In genomic region chr11:70603064-70603755, GRCh38 we compare ENCODE assay signal across 26 cellular contexts.
DNase-seq lines count a peak whose midpoint lies in the region; ATAC-seq and TF ChIP-seq lines count a peak whose summit lies in the region.
"Had no signal": no experiment of that assay in that cellular context is flagged by ENCODE, and none has a peak within 500 bp of the region (broad histone marks: within the 10 kb centered on the region; RNA-seq: fewer than 3 reads in every experiment).

No MANE protein-coding gene starts in this region.

- H3K4me1 ChIP-seq in neuronal stem cell (ENCODE audit: control insufficient read depth in 2 of 2, insufficient read depth in 1 of 2, low read depth in 1 of 2, low read length in 2 of 2) = peaks cover 6 to 10% of the 10 kb centered on the region in 2 donors
- H3K4me1 ChIP-seq: transverse colon had no signal

- no peak for TF ChIP-seq CTCF in brain (conservative IDR thresholded peaks at IDR 0.05)

- no peak overlapping the region for H2AFZ ChIP-seq in neuronal stem cell (ENCODE audit: low read length)

- H3K9me3 Mint-ChIP-seq in brain = peaks cover 0 to 6% (median 0%) of the 10 kb centered on the region in 5 experiments
- H3K9me3 Mint-ChIP-seq: activated naive CD8-positive, alpha-beta T cell treated with anti-CD3 and anti-CD28 coated beads, Interleukin-2, amount 50 U/mL, for 24 hours; activated T-cell treated with anti-CD3 and anti-CD28 coated beads, Interleukin-2, amount 50 U/mL, for 72 hours; natural killer cell; T-helper 1 cell treated with Interleukin-12 subunit alpha and Interleukin-12 subunit beta and Interleukin-4 antibody, amounts not matched to agents 30 μg/mL and 1 μg/mL, for 36 hours had no signal

- peaks cover 6% of the 10 kb centered on the region for H3K36me3 Mint-ChIP-seq in brain
- H3K36me3 Mint-ChIP-seq: activated CD8-positive, alpha-beta memory T cell treated with anti-CD3 and anti-CD28 coated beads, Interleukin-2, amount 10 ng/mL, durations not matched to agents 7 days and 5 days; natural killer cell had no signal

- no CpG with 5 or more reads among the region's 10 CpGs for WGBS in neuronal stem cell (ENCODE audit: extremely low coverage in 2 of 2, insufficient read length in 2 of 2, insufficient replicate concordance in 1 of 2), 2 donors

- no peak overlapping the region for H3K4me2 ChIP-seq in neuronal stem cell (ENCODE audit: insufficient read depth, low read length, poor library complexity, severe bottlenecking)

- H3K14ac ChIP-seq in neuronal stem cell (ENCODE audit: low read length) = peak overlapping the region; percentile 3

- ATAC-seq in GM18861 (IDR thresholded peaks at IDR 0.05; ENCODE audit: unreplicated experiment) = no peak
- ATAC-seq in HG03457 (IDR thresholded peaks at IDR 0.05; ENCODE audit: unreplicated experiment) = no peak
- ATAC-seq: activated CD8-positive, alpha-beta memory T cell treated with anti-CD3 and anti-CD28 coated beads, Interleukin-2, amount 10 ng/mL, durations not matched to agents 7 days and 5 days; activated naive CD8-positive, alpha-beta T cell treated with anti-CD3 and anti-CD28 coated beads, Interleukin-2, amount 50 U/mL, for 24 hours; activated T-cell treated with anti-CD3 and anti-CD28 coated beads, Interleukin-2, amount 50 U/mL, for 72 hours; natural killer cell had no signal

- peak overlapping the region; percentile 59 for H2BK12ac ChIP-seq in neuronal stem cell (ENCODE audit: low read length)

- no peaks in the 10 kb centered on the region for H3K27me3 ChIP-seq in neuronal stem cell (ENCODE audit: control insufficient read depth in 3 of 3, insufficient read depth in 3 of 3, low read depth in 1 of 3, low read length in 3 of 3)
- H3K27me3 ChIP-seq: transverse colon had no signal

- H4K91ac ChIP-seq in neuronal stem cell (ENCODE audit: low read depth, low read length, poor library complexity) = no peak overlapping the region

- H3K36me3 ChIP-seq in neuronal stem cell (replicated peaks in 1 of 2; ENCODE audit: control insufficient read depth in 2 of 2, insufficient read depth in 2 of 2, low read length in 2 of 2) = no peaks in the 10 kb centered on the region
- H3K36me3 ChIP-seq: transverse colon had no signal

- H2AK5ac ChIP-seq in neuronal stem cell (ENCODE audit: low read depth, low read length) = peak overlapping the region; percentile 28

- H3K79me1 ChIP-seq in neuronal stem cell (ENCODE audit: low read depth, low read length) = peaks cover 2% of the 10 kb centered on the region

- peaks cover 6% of the 10 kb centered on the region for H3K27me3 Mint-ChIP-seq in brain

- no peak overlapping the region for H2BK5ac ChIP-seq in neuronal stem cell (ENCODE audit: low read length)

- H3K23ac ChIP-seq in neuronal stem cell (ENCODE audit: low read depth, low read length, poor library complexity) = no peak overlapping the region

- peaks cover 81% of the 10 kb centered on the region for H3K4me1 Mint-ChIP-seq in brain
- H3K4me1 Mint-ChIP-seq: activated CD8-positive, alpha-beta memory T cell treated with anti-CD3 and anti-CD28 coated beads, Interleukin-2, amount 10 ng/mL, durations not matched to agents 7 days and 5 days; activated naive CD8-positive, alpha-beta T cell treated with anti-CD3 and anti-CD28 coated beads, Interleukin-2, amount 50 U/mL, for 24 hours; B cell; natural killer cell had no signal

- DNase-seq in GDM1 (lab: John Stamatoyannopoulos, UW) (peak; percentile 34), NCI-H69 (lab: John Stamatoyannopoulos, UW) (peak; percentile 81), neuronal stem cell (ENCODE audit: low spot score) (no peak), hepatic stellate cell (ENCODE audit: low spot score) (no peak), D341Med (ENCODE audit: low spot score) (no peak)
- DNase-seq: ACHN; activated CD4-positive, alpha-beta T cell treated with anti-CD3 and anti-CD28 coated beads, Interleukin-2, amount 50 U/mL, for 1 hour; activated CD4-positive, CD25-positive, alpha-beta regulatory T cell; activated CD8-positive, alpha-beta memory T cell treated with anti-CD3 and anti-CD28 coated beads, Interleukin-2, amount 10 ng/mL, durations not matched to agents 7 days and 5 days; activated naive CD8-positive, alpha-beta T cell treated with anti-CD3 and anti-CD28 coated beads, Interleukin-2, amount 50 U/mL, for 24 hours; activated T-cell treated with anti-CD3 and anti-CD28 coated beads, Interleukin-2, amount 50 U/mL, for 72 hours; central memory CD4-positive, alpha-beta T cell; cortex of kidney; DMS53; effector memory CD4-positive, alpha-beta T cell; natural killer cell; NCI-H2029 treated with DMSO at 0.1 percent for 48 hours; stimulated activated CD4-positive, alpha-beta T cell treated with anti-CD3 and anti-CD28 coated beads, Interleukin-15, amount 100 ng/mL, for 24 hours; stimulated activated CD4-positive, alpha-beta T cell treated with anti-CD3 and anti-CD28 coated beads, Interleukin-4, amount 100 ng/mL, for 4 hours; transverse colon had no signal

- H3K18ac ChIP-seq in neuronal stem cell (ENCODE audit: low read length) = peak overlapping the region; percentile 86

- no peaks in the 10 kb centered on the region for H3K9me3 ChIP-seq in neuronal stem cell (replicated peaks in 1 of 2; ENCODE audit: control insufficient read depth in 2 of 2, insufficient read depth in 1 of 2, low read depth in 1 of 2, low read length in 2 of 2)
- H3K9me3 ChIP-seq: transverse colon had no signal

- H2BK120ac ChIP-seq in neuronal stem cell (ENCODE audit: low read depth, low read length) = no peak overlapping the region

- peak overlapping the region in 1 of 2 donors; percentile 37 for H3K4me3 ChIP-seq in neuronal stem cell (ENCODE audit: low read length in 2 of 2)
- H3K4me3 ChIP-seq: transverse colon had no signal

- H3K27ac Mint-ChIP-seq in brain = peak overlapping the region in 3 of 5 experiments; percentile 75 to 84 (median 82)
- H3K27ac Mint-ChIP-seq: activated CD8-positive, alpha-beta memory T cell treated with anti-CD3 and anti-CD28 coated beads, Interleukin-2, amount 10 ng/mL, durations not matched to agents 7 days and 5 days; activated naive CD8-positive, alpha-beta T cell treated with anti-CD3 and anti-CD28 coated beads, Interleukin-2, amount 50 U/mL, for 24 hours; activated T-cell treated with anti-CD3 and anti-CD28 coated beads, Interleukin-2, amount 50 U/mL, for 72 hours; B cell; natural killer cell; T-helper 1 cell treated with Interleukin-12 subunit alpha and Interleukin-12 subunit beta and Interleukin-4 antibody, amounts not matched to agents 30 μg/mL and 1 μg/mL, for 36 hours had no signal

- H3K4ac ChIP-seq in neuronal stem cell (ENCODE audit: low read length) = peak overlapping the region; percentile 53

- H3K9ac ChIP-seq in neuronal stem cell (ENCODE audit: low read depth, low read length, poor library complexity) = no peak overlapping the region

- H4K8ac ChIP-seq in neuronal stem cell (ENCODE audit: low read depth, low read length) = no peak overlapping the region

- H3K27ac ChIP-seq in neuronal stem cell (replicated peaks; ENCODE audit: low read length) = no peak overlapping the region
- H3K27ac ChIP-seq: epithelial cell of prostate, transverse colon had no signal

- H3K4me3 Mint-ChIP-seq in brain = no peak overlapping the region
- H3K4me3 Mint-ChIP-seq: activated CD8-positive, alpha-beta memory T cell treated with anti-CD3 and anti-CD28 coated beads, Interleukin-2, amount 10 ng/mL, durations not matched to agents 7 days and 5 days; activated naive CD8-positive, alpha-beta T cell treated with anti-CD3 and anti-CD28 coated beads, Interleukin-2, amount 50 U/mL, for 24 hours; activated T-cell treated with anti-CD3 and anti-CD28 coated beads, Interleukin-2, amount 50 U/mL, for 72 hours; B cell; natural killer cell; T-helper 1 cell treated with Interleukin-12 subunit alpha and Interleukin-12 subunit beta and Interleukin-4 antibody, amounts not matched to agents 30 μg/mL and 1 μg/mL, for 36 hours had no signal

- H2BK15ac ChIP-seq in neuronal stem cell (ENCODE audit: low read length) = peak overlapping the region; percentile 22

Comparison
In these comparisons a context has a peak if more than half of its experiments do, and no peak if none do; other contexts are left out.
1. DNase-seq: peak in GDM1 (single experiment) and NCI-H69 (single experiment); none in neuronal stem cell (single experiment), hepatic stellate cell (single experiment) and D341Med (single experiment).